Comparison of ENCODE assay signal across 8 cellular contexts in the genomic region with DNA sequence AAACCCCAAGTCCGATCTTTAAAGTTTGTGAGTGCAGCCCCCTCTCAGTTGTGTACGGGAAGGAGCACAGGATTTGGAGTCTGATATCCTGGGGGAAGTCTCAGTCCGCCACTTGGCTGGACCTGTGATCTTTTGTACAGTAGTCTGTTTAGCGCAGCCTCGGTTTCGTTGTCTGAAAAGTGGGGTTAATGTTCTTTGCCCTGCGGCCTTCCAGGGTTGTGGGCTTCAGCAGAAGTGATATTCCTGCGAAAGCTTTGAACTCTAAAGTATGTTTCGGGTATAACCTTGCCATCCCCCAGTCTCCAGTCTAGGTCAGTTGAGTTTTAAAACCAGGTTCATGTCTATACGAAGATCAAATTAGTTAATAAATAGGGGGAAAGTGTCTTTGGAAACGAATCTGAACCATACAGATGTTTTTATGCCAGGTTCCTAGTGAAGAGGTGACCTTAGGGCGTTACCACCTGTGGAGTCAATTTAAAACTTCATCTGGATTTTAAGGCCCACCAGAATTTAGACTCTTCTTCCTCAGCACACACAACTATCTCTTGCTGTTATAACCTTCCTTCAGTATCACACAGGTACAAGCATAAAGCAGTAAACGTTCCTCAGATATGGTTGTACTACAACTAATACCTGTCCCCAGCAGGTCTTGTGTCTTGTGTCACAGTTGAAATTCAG. TPM values are rescaled to one million over a fixed set of nuclear protein-coding genes. Genes with fewer than 3 reads are reported as not detected.
DNase-seq lines count a peak whose midpoint lies in the region; ATAC-seq and TF ChIP-seq lines count a peak whose summit lies in the region.

No MANE protein-coding gene starts in this region.

- H3K9me3 ChIP-seq in OCI-LY1 (ENCODE audit: low read length) (no peaks in the 10 kb centered on the region), esophagus (ENCODE audit: control insufficient read depth in 2 of 2, insufficient read depth in 1 of 2, low read depth in 1 of 2, low read length in 1 of 2) (no peaks in the 10 kb centered on the region), neutrophil (no peaks in the 10 kb centered on the region)

- 12 to 13% methylated on average over 13 of the region's 13 CpGs for WGBS in esophagus, 2 donors

- H3K27me3 ChIP-seq in OCI-LY1 (ENCODE audit: insufficient read depth, low read length) (no peaks in the 10 kb centered on the region), esophagus (ENCODE audit: control insufficient read depth in 1 of 2, insufficient read depth in 2 of 2, low read length in 2 of 2) (no peaks in the 10 kb centered on the region), neutrophil (peaks cover 11% of the 10 kb centered on the region)

- ATAC-seq in HG02759 (IDR thresholded peaks at IDR 0.05; ENCODE audit: unreplicated experiment): no peak

- no peaks in the 10 kb centered on the region for H3F3A ChIP-seq in OCI-LY1 (ENCODE audit: insufficient read depth, low read length)

- no peaks in the 10 kb centered on the region for H3K9me2 ChIP-seq in OCI-LY1 (ENCODE audit: low read depth, low read length)

- H3K36me3 ChIP-seq in OCI-LY1 (ENCODE audit: insufficient read depth, low read length) (no peaks in the 10 kb centered on the region), esophagus (ENCODE audit: control insufficient read depth in 2 of 2, insufficient read depth in 2 of 2, low read length in 1 of 2) (no peaks in the 10 kb centered on the region), neutrophil (no peaks in the 10 kb centered on the region)

- peak overlapping the region; percentile 97 for H3K4me3 ChIP-seq in OCI-LY1 (ENCODE audit: low read depth, low read length, poor library complexity, severe bottlenecking)
- peak overlapping the region; percentile 69 to 89 for H3K4me3 ChIP-seq in esophagus (ENCODE audit: low read depth in 1 of 2, low read length in 2 of 2)
- H3K4me3 ChIP-seq in neutrophil (ENCODE audit: low read depth in 1 of 2, low read length in 1 of 2): peak overlapping the region; percentile 80 to 95

- H3K4me1 Mint-ChIP-seq in activated naive CD4-positive, alpha-beta T cell treated with anti-CD3 and anti-CD28 coated beads, Interleukin-2, amount 10 ng/mL, durations not matched to agents 7 days and 5 days: peaks cover 51% of the 10 kb centered on the region

- H2AFZ ChIP-seq in OCI-LY1 (ENCODE audit: low read length): no peak overlapping the region

- H4K20me1 ChIP-seq in OCI-LY1 (ENCODE audit: insufficient read depth, low read length): no peaks in the 10 kb centered on the region

- CTCF ChIA-PET in activated naive CD4-positive, alpha-beta T cell treated with anti-CD3 and anti-CD28 coated beads, Interleukin-2, amount 10 ng/mL, durations not matched to agents 7 days and 5 days (lab: Charles Lee): no interaction called here

- peak overlapping the region; percentile 86 for H3K4me3 Mint-ChIP-seq in activated naive CD4-positive, alpha-beta T cell treated with anti-CD3 and anti-CD28 coated beads, Interleukin-2, amount 10 ng/mL, durations not matched to agents 7 days and 5 days

- peaks cover 61% of the 10 kb centered on the region for H3K4me1 ChIP-seq in OCI-LY1 (ENCODE audit: insufficient read depth, low read length, severe bottlenecking)
- peaks cover 0 to 2% of the 10 kb centered on the region in 2 donors for H3K4me1 ChIP-seq in esophagus (ENCODE audit: control insufficient read depth in 2 of 2, insufficient read depth in 2 of 2, low read length in 1 of 2)
- H3K4me1 ChIP-seq in neutrophil (ENCODE audit: control insufficient read depth in 1 of 2, insufficient read depth in 1 of 2, low read depth in 1 of 2, low read length in 1 of 2): peaks cover 10 to 13% of the 10 kb centered on the region in 2 experiments

- peak overlapping the region; percentile 92 for H3K9ac ChIP-seq in OCI-LY1 (ENCODE audit: low read length)

- H3K27ac Mint-ChIP-seq in activated naive CD4-positive, alpha-beta T cell treated with anti-CD3 and anti-CD28 coated beads, Interleukin-2, amount 10 ng/mL, durations not matched to agents 7 days and 5 days: peak overlapping the region; percentile 95

- H3K9me3 Mint-ChIP-seq in activated naive CD4-positive, alpha-beta T cell treated with anti-CD3 and anti-CD28 coated beads, Interleukin-2, amount 10 ng/mL, durations not matched to agents 7 days and 5 days: peaks cover 11% of the 10 kb centered on the region

- TF ChIP-seq CTCF in OCI-LY1 (IDR thresholded peaks at IDR 0.05; ENCODE audit: low read length): no peak
- no peak for TF ChIP-seq CTCF in neutrophil (IDR thresholded peaks at IDR 0.05)

- H3K36me3 Mint-ChIP-seq in activated naive CD4-positive, alpha-beta T cell treated with anti-CD3 and anti-CD28 coated beads, Interleukin-2, amount 10 ng/mL, durations not matched to agents 7 days and 5 days: peaks cover 27% of the 10 kb centered on the region

- peaks cover 1% of the 10 kb centered on the region for H3K27me3 Mint-ChIP-seq in activated naive CD4-positive, alpha-beta T cell treated with anti-CD3 and anti-CD28 coated beads, Interleukin-2, amount 10 ng/mL, durations not matched to agents 7 days and 5 days

- peak overlapping the region; percentile 88 for H3K4me2 ChIP-seq in OCI-LY1 (ENCODE audit: low read length)

- no peak for DNase-seq in activated naive CD4-positive, alpha-beta T cell treated with anti-CD3 and anti-CD28 coated beads, Interleukin-2, amount 10 ng/mL, durations not matched to agents 7 days and 5 days
- DNase-seq in activated naive CD4-positive, alpha-beta T cell (lab: John Stamatoyannopoulos, UW): no peak
- DNase-seq in activated gamma-delta T cell treated with Interleukin-2 at 50 U/mL for 16 hours (no peak), NCI-H2081 treated with DMSO at 0.1 percent for 48 hours (lab: John Stamatoyannopoulos, UW) (no peak)

- peak overlapping the region; percentile 65 for H3K27ac ChIP-seq in OCI-LY1 (ENCODE audit: low read depth, low read length, poor library complexity, severe bottlenecking)
- H3K27ac ChIP-seq in esophagus (ENCODE audit: low read depth in 2 of 2, low read length in 1 of 2): peak overlapping the region; percentile 88 to 92
- H3K27ac ChIP-seq in neutrophil: peak overlapping the region; percentile 90

- peaks cover 55% of the 10 kb centered on the region for H3K79me2 ChIP-seq in OCI-LY1 (ENCODE audit: insufficient read depth, low read length)

RNA-seq across cellular contexts. Expression of a gene that starts 0.9 kb away (rescaled TPM):
- polyA plus RNA-seq in esophagus: 1 to 10 TPM; 4.9 to 7.4 TPM
